Comparison of ENCODE assay signal across 1 cellular context in the genomic region with DNA sequence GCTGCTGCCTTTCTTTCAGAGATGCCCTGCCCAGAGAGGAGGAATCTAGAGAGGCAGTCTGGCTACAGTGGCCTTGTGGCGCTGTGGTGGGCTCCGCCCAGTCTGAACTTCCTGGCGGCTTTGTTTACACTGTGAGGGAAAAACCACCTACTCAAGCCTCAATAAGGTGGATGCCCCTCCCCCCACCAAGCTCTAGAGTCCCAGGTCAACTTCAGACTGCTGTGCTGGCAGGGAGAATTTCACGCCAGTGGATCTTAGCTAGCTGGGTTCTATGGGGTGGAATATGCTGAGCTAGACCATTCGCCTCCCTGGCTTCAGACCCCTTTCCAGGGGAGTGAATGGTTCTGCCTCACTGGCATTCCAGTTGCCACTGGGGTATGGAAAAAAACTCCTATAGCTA.
TF ChIP-seq lines count a peak whose summit lies in the region.

No MANE protein-coding gene starts in this region.

TF ChIP-seq in HepG2, 621 proteins besides CTCF, POLR2A, EP300 and RAD21 (continued from another document):
- TF ChIP-seq, protein P1, sequence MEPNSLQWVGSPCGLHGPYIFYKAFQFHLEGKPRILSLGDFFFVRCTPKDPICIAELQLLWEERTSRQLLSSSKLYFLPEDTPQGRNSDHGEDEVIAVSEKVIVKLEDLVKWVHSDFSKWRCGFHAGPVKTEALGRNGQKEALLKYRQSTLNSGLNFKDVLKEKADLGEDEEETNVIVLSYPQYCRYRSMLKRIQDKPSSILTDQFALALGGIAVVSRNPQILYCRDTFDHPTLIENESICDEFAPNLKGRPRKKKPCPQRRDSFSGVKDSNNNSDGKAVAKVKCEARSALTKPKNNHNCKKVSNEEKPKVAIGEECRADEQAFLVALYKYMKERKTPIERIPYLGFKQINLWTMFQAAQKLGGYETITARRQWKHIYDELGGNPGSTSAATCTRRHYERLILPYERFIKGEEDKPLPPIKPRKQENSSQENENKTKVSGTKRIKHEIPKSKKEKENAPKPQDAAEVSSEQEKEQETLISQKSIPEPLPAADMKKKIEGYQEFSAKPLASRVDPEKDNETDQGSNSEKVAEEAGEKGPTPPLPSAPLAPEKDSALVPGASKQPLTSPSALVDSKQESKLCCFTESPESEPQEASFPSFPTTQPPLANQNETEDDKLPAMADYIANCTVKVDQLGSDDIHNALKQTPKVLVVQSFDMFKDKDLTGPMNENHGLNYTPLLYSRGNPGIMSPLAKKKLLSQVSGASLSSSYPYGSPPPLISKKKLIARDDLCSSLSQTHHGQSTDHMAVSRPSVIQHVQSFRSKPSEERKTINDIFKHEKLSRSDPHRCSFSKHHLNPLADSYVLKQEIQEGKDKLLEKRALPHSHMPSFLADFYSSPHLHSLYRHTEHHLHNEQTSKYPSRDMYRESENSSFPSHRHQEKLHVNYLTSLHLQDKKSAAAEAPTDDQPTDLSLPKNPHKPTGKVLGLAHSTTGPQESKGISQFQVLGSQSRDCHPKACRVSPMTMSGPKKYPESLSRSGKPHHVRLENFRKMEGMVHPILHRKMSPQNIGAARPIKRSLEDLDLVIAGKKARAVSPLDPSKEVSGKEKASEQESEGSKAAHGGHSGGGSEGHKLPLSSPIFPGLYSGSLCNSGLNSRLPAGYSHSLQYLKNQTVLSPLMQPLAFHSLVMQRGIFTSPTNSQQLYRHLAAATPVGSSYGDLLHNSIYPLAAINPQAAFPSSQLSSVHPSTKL (CRISPR knock-in tag; IDR thresholded peaks at IDR 0.05): peak; percentile 52; the same call in 1 of the 2 replicates
- TF ChIP-seq NR2F6 (IDR thresholded peaks at IDR 0.05) (no peak), NR2F6 (CRISPR knock-in tag; IDR thresholded peaks at IDR 0.05) (0 out of 2 replicates have a peak, but pooled peaks have one; percentile 14), ZNF275 (CRISPR knock-in tag; IDR thresholded peaks at IDR 0.05; ENCODE audit: borderline replicate concordance) (no peak), HOXD1 (CRISPR knock-in tag; IDR thresholded peaks at IDR 0.05) (no peak), RARA (CRISPR knock-in tag; IDR thresholded peaks at IDR 0.05) (peak; percentile 30; the same call in 1 of the 2 replicates), MED8 (CRISPR knock-in tag; IDR thresholded peaks at IDR 0.05; ENCODE audit: insufficient replicate concordance) (no peak), FOXK1 (CRISPR knock-in tag; IDR thresholded peaks at IDR 0.05; ENCODE audit: borderline replicate concordance, low read depth) (peak; percentile 63; the same call in 1 of the 2 replicates), RCOR2 (CRISPR knock-in tag; IDR thresholded peaks at IDR 0.05) (no peak), PLRG1 (conservative IDR thresholded peaks at IDR 0.05) (no peak), ZNF709 (CRISPR knock-in tag; IDR thresholded peaks at IDR 0.05) (no peak), HOXA3 (CRISPR knock-in tag; IDR thresholded peaks at IDR 0.05) (0 out of 2 replicates have a peak, but pooled peaks have one; percentile 29), DPF2 (CRISPR knock-in tag; IDR thresholded peaks at IDR 0.05; ENCODE audit: borderline replicate concordance, low read depth) (no peak), ZNF792 (CRISPR knock-in tag; IDR thresholded peaks at IDR 0.05) (no peak), ARHGAP35 (CRISPR knock-in tag; IDR thresholded peaks at IDR 0.05; ENCODE audit: borderline replicate concordance) (no peak), FOXA3 (CRISPR knock-in tag; IDR thresholded peaks at IDR 0.05) (peak; percentile 68), SAP130 (CRISPR knock-in tag; IDR thresholded peaks at IDR 0.05; ENCODE audit: low read depth) (no peak), ZFP62 (CRISPR knock-in tag; IDR thresholded peaks at IDR 0.05) (no peak), ZNF510 (CRISPR knock-in tag; IDR thresholded peaks at IDR 0.05; ENCODE audit: low read depth) (no peak), PITX1 (CRISPR knock-in tag; IDR thresholded peaks at IDR 0.05) (0 out of 2 replicates have a peak, but pooled peaks have one; percentile 14), GABPA (IDR thresholded peaks at IDR 0.05; ENCODE audit: low read depth, low read length) (no peak), GABPA (CRISPR knock-in tag; IDR thresholded peaks at IDR 0.05; ENCODE audit: low read depth) (0 out of 2 replicates have a peak, but pooled peaks have one; percentile 35), ZBTB38 (CRISPR knock-in tag; IDR thresholded peaks at IDR 0.05) (peak; percentile 31; the same call in 1 of the 2 replicates), IRX3 (CRISPR knock-in tag; IDR thresholded peaks at IDR 0.05; ENCODE audit: borderline replicate concordance, low read depth) (no peak)
- TF ChIP-seq, protein P2, sequence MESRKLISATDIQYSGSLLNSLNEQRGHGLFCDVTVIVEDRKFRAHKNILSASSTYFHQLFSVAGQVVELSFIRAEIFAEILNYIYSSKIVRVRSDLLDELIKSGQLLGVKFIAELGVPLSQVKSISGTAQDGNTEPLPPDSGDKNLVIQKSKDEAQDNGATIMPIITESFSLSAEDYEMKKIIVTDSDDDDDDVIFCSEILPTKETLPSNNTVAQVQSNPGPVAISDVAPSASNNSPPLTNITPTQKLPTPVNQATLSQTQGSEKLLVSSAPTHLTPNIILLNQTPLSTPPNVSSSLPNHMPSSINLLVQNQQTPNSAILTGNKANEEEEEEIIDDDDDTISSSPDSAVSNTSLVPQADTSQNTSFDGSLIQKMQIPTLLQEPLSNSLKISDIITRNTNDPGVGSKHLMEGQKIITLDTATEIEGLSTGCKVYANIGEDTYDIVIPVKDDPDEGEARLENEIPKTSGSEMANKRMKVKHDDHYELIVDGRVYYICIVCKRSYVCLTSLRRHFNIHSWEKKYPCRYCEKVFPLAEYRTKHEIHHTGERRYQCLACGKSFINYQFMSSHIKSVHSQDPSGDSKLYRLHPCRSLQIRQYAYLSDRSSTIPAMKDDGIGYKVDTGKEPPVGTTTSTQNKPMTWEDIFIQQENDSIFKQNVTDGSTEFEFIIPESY (CRISPR knock-in tag; IDR thresholded peaks at IDR 0.05): peak; percentile 51; the same call in 1 of the 2 replicates
- TF ChIP-seq, protein P3, sequence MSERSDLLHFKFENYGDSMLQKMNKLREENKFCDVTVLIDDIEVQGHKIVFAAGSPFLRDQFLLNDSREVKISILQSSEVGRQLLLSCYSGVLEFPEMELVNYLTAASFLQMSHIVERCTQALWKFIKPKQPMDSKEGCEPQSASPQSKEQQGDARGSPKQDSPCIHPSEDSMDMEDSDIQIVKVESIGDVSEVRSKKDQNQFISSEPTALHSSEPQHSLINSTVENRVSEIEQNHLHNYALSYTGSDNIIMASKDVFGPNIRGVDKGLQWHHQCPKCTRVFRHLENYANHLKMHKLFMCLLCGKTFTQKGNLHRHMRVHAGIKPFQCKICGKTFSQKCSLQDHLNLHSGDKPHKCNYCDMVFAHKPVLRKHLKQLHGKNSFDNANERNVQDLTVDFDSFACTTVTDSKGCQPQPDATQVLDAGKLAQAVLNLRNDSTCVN (CRISPR knock-in tag; IDR thresholded peaks at IDR 0.05; ENCODE audit: borderline replicate concordance): peak; percentile 58; the same call in 1 of the 2 replicates
- TF ChIP-seq, protein P4, sequence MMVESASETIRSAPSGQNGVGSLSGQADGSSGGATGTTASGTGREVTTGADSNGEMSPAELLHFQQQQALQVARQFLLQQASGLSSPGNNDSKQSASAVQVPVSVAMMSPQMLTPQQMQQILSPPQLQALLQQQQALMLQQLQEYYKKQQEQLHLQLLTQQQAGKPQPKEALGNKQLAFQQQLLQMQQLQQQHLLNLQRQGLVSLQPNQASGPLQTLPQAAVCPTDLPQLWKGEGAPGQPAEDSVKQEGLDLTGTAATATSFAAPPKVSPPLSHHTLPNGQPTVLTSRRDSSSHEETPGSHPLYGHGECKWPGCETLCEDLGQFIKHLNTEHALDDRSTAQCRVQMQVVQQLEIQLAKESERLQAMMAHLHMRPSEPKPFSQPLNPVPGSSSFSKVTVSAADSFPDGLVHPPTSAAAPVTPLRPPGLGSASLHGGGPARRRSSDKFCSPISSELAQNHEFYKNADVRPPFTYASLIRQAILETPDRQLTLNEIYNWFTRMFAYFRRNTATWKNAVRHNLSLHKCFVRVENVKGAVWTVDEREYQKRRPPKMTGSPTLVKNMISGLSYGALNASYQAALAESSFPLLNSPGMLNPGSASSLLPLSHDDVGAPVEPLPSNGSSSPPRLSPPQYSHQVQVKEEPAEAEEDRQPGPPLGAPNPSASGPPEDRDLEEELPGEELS (CRISPR knock-in tag; IDR thresholded peaks at IDR 0.05): 0 out of 2 replicates have a peak, but pooled peaks have one; percentile 21
- TF ChIP-seq, protein P5, sequence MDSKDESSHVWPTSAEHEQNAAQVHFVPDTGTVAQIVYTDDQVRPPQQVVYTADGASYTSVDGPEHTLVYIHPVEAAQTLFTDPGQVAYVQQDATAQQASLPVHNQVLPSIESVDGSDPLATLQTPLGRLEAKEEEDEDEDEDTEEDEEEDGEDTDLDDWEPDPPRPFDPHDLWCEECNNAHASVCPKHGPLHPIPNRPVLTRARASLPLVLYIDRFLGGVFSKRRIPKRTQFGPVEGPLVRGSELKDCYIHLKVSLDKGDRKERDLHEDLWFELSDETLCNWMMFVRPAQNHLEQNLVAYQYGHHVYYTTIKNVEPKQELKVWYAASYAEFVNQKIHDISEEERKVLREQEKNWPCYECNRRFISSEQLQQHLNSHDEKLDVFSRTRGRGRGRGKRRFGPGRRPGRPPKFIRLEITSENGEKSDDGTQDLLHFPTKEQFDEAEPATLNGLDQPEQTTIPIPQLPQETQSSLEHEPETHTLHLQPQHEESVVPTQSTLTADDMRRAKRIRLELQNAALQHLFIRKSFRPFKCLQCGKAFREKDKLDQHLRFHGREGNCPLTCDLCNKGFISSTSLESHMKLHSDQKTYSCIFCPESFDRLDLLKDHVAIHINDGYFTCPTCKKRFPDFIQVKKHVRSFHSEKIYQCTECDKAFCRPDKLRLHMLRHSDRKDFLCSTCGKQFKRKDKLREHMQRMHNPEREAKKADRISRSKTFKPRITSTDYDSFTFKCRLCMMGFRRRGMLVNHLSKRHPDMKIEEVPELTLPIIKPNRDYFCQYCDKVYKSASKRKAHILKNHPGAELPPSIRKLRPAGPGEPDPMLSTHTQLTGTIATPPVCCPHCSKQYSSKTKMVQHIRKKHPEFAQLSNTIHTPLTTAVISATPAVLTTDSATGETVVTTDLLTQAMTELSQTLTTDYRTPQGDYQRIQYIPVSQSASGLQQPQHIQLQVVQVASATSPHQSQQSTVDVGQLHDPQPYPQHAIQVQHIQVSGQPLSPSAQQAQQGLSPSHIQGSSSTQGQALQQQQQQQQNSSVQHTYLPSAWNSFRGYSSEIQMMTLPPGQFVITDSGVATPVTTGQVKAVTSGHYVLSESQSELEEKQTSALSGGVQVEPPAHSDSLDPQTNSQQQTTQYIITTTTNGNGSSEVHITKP (CRISPR knock-in tag; IDR thresholded peaks at IDR 0.05; ENCODE audit: low read depth): peak; percentile 94
- TF ChIP-seq, protein P6, sequence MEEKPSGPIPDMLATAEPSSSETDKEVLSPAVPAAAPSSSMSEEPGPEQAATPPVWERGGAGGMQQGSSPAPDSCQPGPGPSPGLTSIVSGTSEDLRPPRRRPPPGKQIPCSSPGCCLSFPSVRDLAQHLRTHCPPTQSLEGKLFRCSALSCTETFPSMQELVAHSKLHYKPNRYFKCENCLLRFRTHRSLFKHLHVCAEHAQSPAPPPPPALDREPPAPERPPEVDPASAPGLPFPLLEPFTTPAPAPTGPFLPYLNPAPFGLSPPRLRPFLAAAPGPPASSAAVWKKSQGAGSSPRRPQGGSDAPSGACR (CRISPR knock-in tag; IDR thresholded peaks at IDR 0.05): no peak
